Comparison of ENCODE assay signal across 15 cellular contexts in the genomic region with DNA sequence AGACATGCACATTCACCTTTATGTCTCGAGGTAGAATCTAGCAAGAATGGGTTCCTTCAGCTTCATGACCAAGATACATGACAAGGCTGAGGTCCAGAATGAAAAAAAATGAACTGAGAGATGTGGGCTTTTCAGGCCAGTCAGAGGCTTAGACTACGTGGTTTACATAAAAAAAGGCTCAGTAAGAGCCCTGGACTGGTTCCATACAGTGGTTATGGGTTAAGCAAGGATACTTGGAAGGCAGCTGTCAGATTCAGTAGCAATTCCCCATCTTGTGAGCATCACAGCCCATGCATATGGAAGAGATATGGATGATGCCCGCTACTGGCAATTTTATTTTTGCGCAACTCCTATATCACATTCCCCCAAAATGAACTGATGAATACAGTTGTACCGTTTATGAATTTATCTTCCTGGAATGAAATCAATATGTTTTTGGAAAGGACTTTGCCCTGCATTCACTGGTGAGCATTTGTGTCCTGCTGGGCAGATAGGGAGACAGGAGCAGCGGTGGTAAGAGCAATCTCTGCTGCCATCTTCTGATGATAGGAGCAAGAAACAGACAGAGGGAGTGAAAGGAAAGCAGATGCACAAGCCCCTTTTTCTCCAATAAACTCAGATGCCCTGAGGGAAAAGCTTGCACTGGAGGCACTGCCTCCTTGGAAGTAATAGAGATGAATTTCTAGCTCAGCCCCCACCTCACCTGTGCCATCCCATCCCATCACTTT.
DNase-seq lines count a peak whose midpoint lies in the region; ATAC-seq and TF ChIP-seq lines count a peak whose summit lies in the region.
"Had no signal": no experiment of that assay in that cellular context is flagged by ENCODE, and none has a peak within 500 bp of the region (broad histone marks: within the 10 kb centered on the region; RNA-seq: fewer than 3 reads in every experiment).

No MANE protein-coding gene starts in this region.

- no peak for ATAC-seq in RWPE2 (ENCODE audit: low read depth)
- no peak for ATAC-seq in HG02870 (IDR thresholded peaks at IDR 0.05; ENCODE audit: unreplicated experiment)
- no peak for ATAC-seq in HG03442 (IDR thresholded peaks at IDR 0.05; ENCODE audit: unreplicated experiment)
- ATAC-seq: stimulated activated memory B cell treated with anti-CD40 and anti-IgM and Interleukin-4, amounts not matched to agents 10 μg/mL and 1 μg/mL and 100 μg/mL, for 72 hours had no signal

- peaks cover 11% of the 10 kb centered on the region for H3K27me3 ChIP-seq in RWPE2 (ENCODE audit: insufficient read depth, poor library complexity, severe bottlenecking)
- H3K27me3 ChIP-seq: ascending aorta, ovary, upper lobe of left lung had no signal

- no peaks in the 10 kb centered on the region for H3K4me1 ChIP-seq in RWPE2 (ENCODE audit: insufficient read depth, poor library complexity, severe bottlenecking)
- H3K4me1 ChIP-seq: ascending aorta, upper lobe of left lung had no signal

- peak; percentile 17 for TF ChIP-seq CTCF in RWPE2 (IDR thresholded peaks at IDR 0.05; ENCODE audit: poor library complexity, severe bottlenecking)

- H3K4me3 ChIP-seq in RWPE2 (ENCODE audit: severe bottlenecking) = no peak overlapping the region
- H3K4me3 ChIP-seq: ascending aorta, ovary, upper lobe of left lung had no signal

- DNase-seq in NCI-H2171 treated with DMSO at 0.1 percent for 48 hours (lab: John Stamatoyannopoulos, UW) (peak; percentile 64), NCI-H2171 (lab: John Stamatoyannopoulos, UW) (no peak), RWPE2 (ENCODE audit: low spot score) (no peak), hippocampal formation (lab: John Stamatoyannopoulos, UW) (peak; percentile 8 to 43), stromal cell of bone marrow (ENCODE audit: low read depth) (peak; percentile 75), HEK293T (ENCODE audit: extremely low spot score) (no peak)
- DNase-seq: kidney glomerular epithelial cell; NCI-H1930; NK-92 treated with Interleukin-12 subunit alpha and Interleukin-12 subunit beta, amount 100 ng/mL, for 24 hours; ovary; upper lobe of left lung had no signal

- CTCF ChIA-PET in HEK293T (lab: Yijun Ruan, JAX) = no interaction called here

- no peaks in the 10 kb centered on the region for H3K36me3 ChIP-seq in RWPE2 (ENCODE audit: low read depth)
- H3K36me3 ChIP-seq: ascending aorta, ovary, upper lobe of left lung had no signal

- POLR2A ChIA-PET in HEK293T (lab: Yijun Ruan, JAX) = no interaction called here

- no peaks in the 10 kb centered on the region for H3K9me3 ChIP-seq in RWPE2 (ENCODE audit: severe bottlenecking)
- H3K9me3 ChIP-seq: ascending aorta, ovary, upper lobe of left lung had no signal

- H3K27ac ChIP-seq in RWPE2 (ENCODE audit: poor library complexity, severe bottlenecking) = no peak overlapping the region
- H3K27ac ChIP-seq: ascending aorta, ovary, upper lobe of left lung had no signal

TF ChIP-seq in HEK293T, 16 proteins besides CTCF, POLR2A, EP300 and RAD21:
- TF ChIP-seq NFRKB (IDR thresholded peaks at IDR 0.05) = no peak
- no peak for TF ChIP-seq FOXA1 (IDR thresholded peaks at IDR 0.05)
- no peak for TF ChIP-seq HDGF (IDR thresholded peaks at IDR 0.05; ENCODE audit: borderline replicate concordance)
- no peak for TF ChIP-seq FOXK2 (IDR thresholded peaks at IDR 0.05)
- no peak for TF ChIP-seq CTBP1 (IDR thresholded peaks at IDR 0.05; ENCODE audit: borderline replicate concordance)
- no peak for TF ChIP-seq BHLHE40 (IDR thresholded peaks at IDR 0.05; ENCODE audit: borderline replicate concordance)
- no peak for TF ChIP-seq TARDBP (IDR thresholded peaks at IDR 0.05)
- no peak for TF ChIP-seq SUZ12 (IDR thresholded peaks at IDR 0.05)
- TF ChIP-seq SP1 (IDR thresholded peaks at IDR 0.05) = no peak
- no peak for TF ChIP-seq FOXM1 (IDR thresholded peaks at IDR 0.05; ENCODE audit: borderline replicate concordance)
- TF ChIP-seq L3MBTL2 (conservative IDR thresholded peaks at IDR 0.05) = no peak
- no peak for TF ChIP-seq ARNT (IDR thresholded peaks at IDR 0.05)
- TF ChIP-seq LEF1 (IDR thresholded peaks at IDR 0.05; ENCODE audit: borderline replicate concordance) = no peak
- no peak for TF ChIP-seq ELF4 (IDR thresholded peaks at IDR 0.05)
- TF ChIP-seq, protein P1, sequence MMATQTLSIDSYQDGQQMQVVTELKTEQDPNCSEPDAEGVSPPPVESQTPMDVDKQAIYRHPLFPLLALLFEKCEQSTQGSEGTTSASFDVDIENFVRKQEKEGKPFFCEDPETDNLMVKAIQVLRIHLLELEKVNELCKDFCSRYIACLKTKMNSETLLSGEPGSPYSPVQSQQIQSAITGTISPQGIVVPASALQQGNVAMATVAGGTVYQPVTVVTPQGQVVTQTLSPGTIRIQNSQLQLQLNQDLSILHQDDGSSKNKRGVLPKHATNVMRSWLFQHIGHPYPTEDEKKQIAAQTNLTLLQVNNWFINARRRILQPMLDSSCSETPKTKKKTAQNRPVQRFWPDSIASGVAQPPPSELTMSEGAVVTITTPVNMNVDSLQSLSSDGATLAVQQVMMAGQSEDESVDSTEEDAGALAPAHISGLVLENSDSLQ (IDR thresholded peaks at IDR 0.05) = no peak
- TF ChIP-seq ZNF384 (IDR thresholded peaks at IDR 0.05) = no peak
TF ChIP-seq in HEK293T: peak in this region for 0.

Comparison
In these comparisons a context has a peak if more than half of its experiments do, and no peak if none do; other contexts are left out.
1. DNase-seq: peak in NCI-H2171 treated with DMSO at 0.1 percent for 48 hours (single experiment), hippocampal formation (2 of 2) and stromal cell of bone marrow (single experiment); none in NCI-H2171 (single experiment), RWPE2 (single experiment) and HEK293T (single experiment).